Comparison of ENCODE assay signal across 12 cellular contexts in the genomic region with DNA sequence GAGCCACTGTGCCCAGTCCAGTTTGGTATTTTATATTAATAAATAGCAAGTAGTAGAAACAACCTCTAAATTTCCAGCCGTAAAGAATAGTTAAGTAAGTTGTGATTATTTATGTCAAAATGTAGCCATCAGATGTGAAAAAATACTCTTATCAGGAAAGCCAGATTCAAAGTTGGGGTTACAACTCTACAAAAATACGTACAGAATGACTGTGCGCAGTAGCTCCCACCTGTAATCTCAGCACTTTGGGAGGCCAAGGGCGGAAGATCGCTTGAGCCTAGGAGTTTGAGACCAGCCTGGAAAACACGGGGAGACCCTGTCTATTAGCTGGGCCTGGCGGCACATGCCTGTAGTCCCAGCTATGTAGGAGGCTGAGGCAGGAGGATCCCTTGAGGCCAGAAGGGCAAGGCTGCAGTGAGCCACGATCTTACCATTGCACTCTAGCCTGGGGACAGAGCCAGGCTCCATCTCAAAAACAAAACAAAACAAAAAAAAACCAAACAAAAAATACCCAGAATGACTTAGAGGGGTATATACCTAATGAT. TPM values are rescaled to one million over a fixed set of nuclear protein-coding genes. Genes with fewer than 3 reads are reported as not detected.
DNase-seq lines count a peak whose midpoint lies in the region; ATAC-seq, FAIRE-seq and TF ChIP-seq lines count a peak whose summit lies in the region.
"Had no signal": no experiment of that assay in that cellular context is flagged by ENCODE, and none has a peak within 500 bp of the region (broad histone marks: within the 10 kb centered on the region; RNA-seq: fewer than 3 reads in every experiment).

No MANE protein-coding gene starts in this region.

- H3K27ac Mint-ChIP-seq in activated T-helper 17 cell treated with anti-CD3 and anti-CD28 coated beads, Interleukin-2, amount 50 U/mL, for 72 hours: no peak overlapping the region

- H3K4me3 Mint-ChIP-seq in activated T-helper 17 cell treated with anti-CD3 and anti-CD28 coated beads, Interleukin-2, amount 50 U/mL, for 72 hours: peak overlapping the region; percentile 87

- TF ChIP-seq CTCF in lower lobe of right lung (IDR thresholded peaks at IDR 0.05): no peak

- no peaks in the 10 kb centered on the region for H3K27me3 Mint-ChIP-seq in activated T-helper 17 cell treated with anti-CD3 and anti-CD28 coated beads, Interleukin-2, amount 50 U/mL, for 72 hours

- H3K36me3 ChIP-seq in ACC112 (ENCODE audit: insufficient read depth, low read length): no peaks in the 10 kb centered on the region
- peaks cover 29% of the 10 kb centered on the region for H3K36me3 ChIP-seq in lower lobe of right lung

- no peak for TF ChIP-seq POLR2A in GM12892 (IDR thresholded peaks at IDR 0.05; ENCODE audit: low read depth, low read length)

- H3K79me2 ChIP-seq in ACC112 (ENCODE audit: control insufficient read depth, insufficient read depth, low read length, unreplicated experiment): peaks cover 12% of the 10 kb centered on the region

- H3K4me3 ChIP-seq in ACC112 (ENCODE audit: low read depth, low read length): peak overlapping the region; percentile 96; the same call in 1 of the 2 replicates
- peak overlapping the region; percentile 68 for H3K4me3 ChIP-seq in lower lobe of right lung

- intact Hi-C loops in lower lobe of right lung (cut with DNase I): no loop called here

- ATAC-seq in activated T-helper 17 cell treated with anti-CD3 and anti-CD28 coated beads, Interleukin-2, amount 50 U/mL, for 72 hours (replicated peaks): no peak
- no peak for ATAC-seq in lower lobe of right lung
- no peak for ATAC-seq in GM19023 (IDR thresholded peaks at IDR 0.05; ENCODE audit: unreplicated experiment)

- DNase-seq in GM12892 (ENCODE audit: insufficient read length) (no peak), lower lobe of right lung (no peak), pons (ENCODE audit: low spot score) (no peak), occipital lobe (lab: John Stamatoyannopoulos, UW) (no peak)
- no peak for DNase-seq in stimulated activated naive CD4-positive, alpha-beta T cell (lab: John Stamatoyannopoulos, UW)
- DNase-seq: brain microvascular endothelial cell, NCI-H2029 treated with DMSO at 0.1 percent for 48 hours had no signal

- no peaks in the 10 kb centered on the region for H3K9me3 Mint-ChIP-seq in activated T-helper 17 cell treated with anti-CD3 and anti-CD28 coated beads, Interleukin-2, amount 50 U/mL, for 72 hours

- H3K27ac ChIP-seq in ACC112 (ENCODE audit: low read depth, low read length) (no peak overlapping the region), lower lobe of right lung (no peak overlapping the region)
- H3K27ac ChIP-seq: brain microvascular endothelial cell had no signal

- no peaks in the 10 kb centered on the region for H3K9me3 ChIP-seq in lower lobe of right lung

- H2AFZ ChIP-seq in ACC112 (ENCODE audit: low read length, unreplicated experiment): no peak overlapping the region

- H3K27me3 ChIP-seq in ACC112 (ENCODE audit: insufficient read depth, low read length): no peaks in the 10 kb centered on the region
- no peaks in the 10 kb centered on the region for H3K27me3 ChIP-seq in lower lobe of right lung (ENCODE audit: low read depth)
- H3K27me3 ChIP-seq: brain microvascular endothelial cell had no signal

- H3K36me3 Mint-ChIP-seq in activated T-helper 17 cell treated with anti-CD3 and anti-CD28 coated beads, Interleukin-2, amount 50 U/mL, for 72 hours (ENCODE audit: low read depth): peaks cover 73% of the 10 kb centered on the region

- peaks cover 4% of the 10 kb centered on the region for H3K4me1 ChIP-seq in ACC112 (ENCODE audit: control insufficient read depth, insufficient read depth, low read length, unreplicated experiment)
- peaks cover 40% of the 10 kb centered on the region for H3K4me1 ChIP-seq in lower lobe of right lung

- FAIRE-seq in GM12892 (lab: Jason Lieb, UNC): peak; percentile 5

- peaks cover 29% of the 10 kb centered on the region for H3K4me1 Mint-ChIP-seq in activated T-helper 17 cell treated with anti-CD3 and anti-CD28 coated beads, Interleukin-2, amount 50 U/mL, for 72 hours

RNA-seq across cellular contexts. Expression of a gene that starts 1.7 kb away (rescaled TPM):
- 4.8 TPM for polyA plus RNA-seq in GM12892 (2012; ENCODE audit: missing spikeins)
- total RNA-seq in activated T-helper 17 cell treated with anti-CD3 and anti-CD28 coated beads, Interleukin-2, amount 50 U/mL, for 72 hours: 10 to 100 TPM; 33.5 to 76.6 TPM
- 16.9 TPM for total RNA-seq in lower lobe of right lung
- 9.2 TPM for total RNA-seq in occipital lobe

RNA-seq across cellular contexts. Expression of a gene that starts 36.6 kb away (rescaled TPM):
- polyA plus RNA-seq in GM12892 (2012; ENCODE audit: missing spikeins): not detected
- not detected for total RNA-seq in activated T-helper 17 cell treated with anti-CD3 and anti-CD28 coated beads, Interleukin-2, amount 50 U/mL, for 72 hours
- total RNA-seq in lower lobe of right lung: not detected
- not detected for total RNA-seq in occipital lobe
- total RNA-seq: skeletal muscle tissue had no signal

RNA-seq across cellular contexts. Expression of a gene that starts 37.8 kb away (rescaled TPM):
- polyA plus RNA-seq in GM12892 (2012; ENCODE audit: missing spikeins): not detected
- not detected for total RNA-seq in activated T-helper 17 cell treated with anti-CD3 and anti-CD28 coated beads, Interleukin-2, amount 50 U/mL, for 72 hours
- not detected for total RNA-seq in lower lobe of right lung
- total RNA-seq in occipital lobe: not detected
- total RNA-seq: mucosa of gallbladder, skeletal muscle tissue had no signal

RNA-seq across cellular contexts. Expression of a gene that starts 43.3 kb away (rescaled TPM):
- polyA plus RNA-seq in GM12892 (2012; ENCODE audit: missing spikeins): 0.66 TPM
- 1 to 10 TPM; 2.1 to 6.5 TPM for total RNA-seq in activated T-helper 17 cell treated with anti-CD3 and anti-CD28 coated beads, Interleukin-2, amount 50 U/mL, for 72 hours
- total RNA-seq in lower lobe of right lung (11.8 TPM), occipital lobe (0.94 TPM)

RNA-seq across cellular contexts. Expression of a gene that starts 51.3 kb away (rescaled TPM):
- polyA plus RNA-seq in GM12892 (2012; ENCODE audit: missing spikeins): 71.5 TPM
- total RNA-seq in activated T-helper 17 cell treated with anti-CD3 and anti-CD28 coated beads, Interleukin-2, amount 50 U/mL, for 72 hours: 100 to 1,000 TPM in 1 of 2 donors, 10 to 100 TPM in 1; 86.7 to 110 TPM
- total RNA-seq in lower lobe of right lung (37.4 TPM), occipital lobe (113 TPM)
